ENCODE assay signal across 16 cellular contexts in the genomic region with DNA sequence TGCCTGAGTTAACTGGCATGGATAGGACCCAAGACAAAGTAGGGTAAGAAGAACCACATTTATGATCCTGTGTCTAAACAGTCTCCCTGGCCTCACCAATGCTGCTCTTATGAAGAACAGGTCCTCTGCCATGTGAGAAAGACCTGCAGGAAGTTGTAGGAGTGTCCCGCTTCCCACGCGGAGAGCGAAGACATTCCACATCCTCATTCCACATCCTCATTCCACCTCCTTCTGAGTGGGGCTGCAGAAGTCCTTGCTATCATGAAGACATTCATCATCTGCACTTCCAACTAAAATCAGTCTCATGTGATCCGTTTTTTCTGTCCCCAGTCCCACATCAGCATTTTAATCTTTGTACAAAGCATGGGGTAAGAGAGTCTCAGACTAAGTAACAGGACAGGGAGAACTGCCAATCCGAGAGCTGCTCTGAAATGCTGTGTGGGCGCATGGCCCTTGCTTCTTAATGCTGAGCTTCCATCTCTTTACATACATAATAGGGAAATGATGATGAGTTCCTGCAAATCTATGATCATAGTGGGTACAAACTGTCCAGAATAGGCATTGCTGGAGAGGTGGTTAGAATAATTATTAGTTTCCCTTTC.
DNase-seq lines count a peak whose midpoint lies in the region; ATAC-seq and TF ChIP-seq lines count a peak whose summit lies in the region.
"Had no signal": no experiment of that assay in that cellular context is flagged by ENCODE, and none has a peak within 500 bp of the region (broad histone marks: within the 10 kb centered on the region; RNA-seq: fewer than 3 reads in every experiment).

No MANE protein-coding gene starts in this region.

- peaks cover 21% of the 10 kb centered on the region for H3K9me3 Mint-ChIP-seq in endodermal cell
- H3K9me3 Mint-ChIP-seq in natural killer cell, result no peaks in the 10 kb centered on the region
- H3K9me3 Mint-ChIP-seq: GM23338 had no signal

- intact Hi-C loops in mucosa of descending colon (cut with DNase I, micrococcal nuclease) (no loop called here), natural killer cell (cut with micrococcal nuclease) (no loop called here)

- H3K27ac ChIP-seq in Karpas-422 (ENCODE audit: low read length) (peak overlapping the region; percentile 52; the same call in 1 of the 2 replicates), endodermal cell (ENCODE audit: low read depth, low read length) (no peak overlapping the region)
- H3K27ac ChIP-seq: A549, C4-2B had no signal

- H3K36me3 Mint-ChIP-seq in endodermal cell (ENCODE audit: low read depth), result peaks cover 14% of the 10 kb centered on the region
- peaks cover 7% of the 10 kb centered on the region for H3K36me3 Mint-ChIP-seq in natural killer cell

- H3K4me2 ChIP-seq in Karpas-422 (ENCODE audit: low read depth, low read length, poor library complexity, severe bottlenecking), result no peak overlapping the region
- H3K4me2 ChIP-seq: A549, GM23338 had no signal

- H3K9me3 ChIP-seq in Karpas-422 (ENCODE audit: low read length) (no peaks in the 10 kb centered on the region), endodermal cell (ENCODE audit: control insufficient read depth, low read length) (peaks cover 19% of the 10 kb centered on the region), mucosa of descending colon (no peaks in the 10 kb centered on the region)
- H3K9me3 ChIP-seq: A549 had no signal

- H2AFZ ChIP-seq in Karpas-422 (ENCODE audit: low read length), result no peak overlapping the region
- H2AFZ ChIP-seq: GM23338 had no signal

- H3K4me3 ChIP-seq in Karpas-422 (ENCODE audit: low read length), result no peak overlapping the region
- H3K4me3 ChIP-seq in endodermal cell (ENCODE audit: low read length), result no peak overlapping the region
- no peak overlapping the region for H3K4me3 ChIP-seq in mucosa of descending colon
- H3K4me3 ChIP-seq: A549, GM12878, GM23338 had no signal

- WGBS in endodermal cell (ENCODE audit: insufficient coverage in 1 of 2, insufficient read length in 1 of 2), 2 experiments, result 93 to 94% methylated on average over 5 to 7 of the region's 7 CpGs

- H3K27me3 ChIP-seq in Karpas-422 (ENCODE audit: low read length) (no peaks in the 10 kb centered on the region), endodermal cell (ENCODE audit: control insufficient read depth, insufficient read depth, low read length, poor library complexity, severe bottlenecking) (no peaks in the 10 kb centered on the region)
- H3K27me3 ChIP-seq: BE2C had no signal

- no peaks in the 10 kb centered on the region for H3K27me3 Mint-ChIP-seq in endodermal cell (ENCODE audit: insufficient read depth)
- H3K27me3 Mint-ChIP-seq in natural killer cell (ENCODE audit: low read depth in 2 of 2), result no peaks in the 10 kb centered on the region

- H3K9me2 ChIP-seq in Karpas-422 (replicated peaks; ENCODE audit: insufficient read depth, low read length), result no peaks in the 10 kb centered on the region

- DNase-seq in Karpas-422, result no peak
- DNase-seq in endodermal cell, result no peak
- DNase-seq in mucosa of descending colon, result no peak
- DNase-seq in natural killer cell, result no peak
- DNase-seq in NCI-H2171 treated with DMSO at 0.1 percent for 48 hours (lab: John Stamatoyannopoulos, UW), result no peak
- no peak for DNase-seq in GF-D8 (lab: John Stamatoyannopoulos, UW)
- DNase-seq: BE2C; CD8-positive, alpha-beta T cell; COR-L47; DMS53; H7; IMR-90 had no signal

- H3K4me3 Mint-ChIP-seq in endodermal cell (no peak overlapping the region), natural killer cell (no peak overlapping the region)
- H3K4me3 Mint-ChIP-seq: CD8-positive, alpha-beta T cell; GM23338 had no signal

- no peaks in the 10 kb centered on the region for H4K20me1 ChIP-seq in Karpas-422 (ENCODE audit: insufficient read depth, low read depth, low read length)

- peaks cover 52% of the 10 kb centered on the region for H3K4me1 ChIP-seq in Karpas-422 (ENCODE audit: low read length)
- no peaks in the 10 kb centered on the region for H3K4me1 ChIP-seq in endodermal cell (ENCODE audit: control insufficient read depth, insufficient read depth, low read length)
- no peaks in the 10 kb centered on the region for H3K4me1 ChIP-seq in mucosa of descending colon (ENCODE audit: low read depth)
- H3K4me1 ChIP-seq: A549 had no signal

- H3K9ac ChIP-seq in Karpas-422 (ENCODE audit: low read length) (no peak overlapping the region), endodermal cell (ENCODE audit: extremely low read depth, low read length, poor library complexity, severe bottlenecking) (no peak overlapping the region)

- peaks cover 59% of the 10 kb centered on the region for H3K79me2 ChIP-seq in Karpas-422 (ENCODE audit: low read length)

- TF ChIP-seq CTCF in endodermal cell (conservative IDR thresholded peaks at IDR 0.05) (no peak), mucosa of descending colon (IDR thresholded peaks at IDR 0.05) (no peak), natural killer cell (IDR thresholded peaks at IDR 0.05) (no peak)

- H3K27ac Mint-ChIP-seq in endodermal cell (peak overlapping the region; percentile 70), natural killer cell (no peak overlapping the region)
- H3K27ac Mint-ChIP-seq: CD8-positive, alpha-beta T cell; GM23338 had no signal

- ATAC-seq in mucosa of descending colon, result peak; percentile 26
- no peak for ATAC-seq in natural killer cell
- ATAC-seq: A549; CD8-positive, alpha-beta T cell; GM12878; GM23338 had no signal

- H3K36me3 ChIP-seq in Karpas-422 (ENCODE audit: insufficient read depth, low read length) (peaks cover 2% of the 10 kb centered on the region; the same call in 1 of the 2 replicates), endodermal cell (ENCODE audit: control insufficient read depth, insufficient read depth, low read length) (no peaks in the 10 kb centered on the region), mucosa of descending colon (ENCODE audit: low read depth) (no peaks in the 10 kb centered on the region)
- H3K36me3 ChIP-seq: BE2C had no signal

- H3K4me1 Mint-ChIP-seq in endodermal cell (peaks cover 12% of the 10 kb centered on the region), natural killer cell (peaks cover 0 to 4% of the 10 kb centered on the region in 2 donors)
